ENCODE assay signal across 23 cellular contexts in genomic region chr12:69484428-69484827, GRCh38. TPM values are rescaled to one million over a fixed set of nuclear protein-coding genes. Genes with fewer than 3 reads are reported as not detected.
DNase-seq lines count a peak whose midpoint lies in the region; ATAC-seq and TF ChIP-seq lines count a peak whose summit lies in the region.
"Had no signal": no experiment of that assay in that cellular context is flagged by ENCODE, and none has a peak within 500 bp of the region (broad histone marks: within the 10 kb centered on the region; RNA-seq: fewer than 3 reads in every experiment).

No MANE protein-coding gene starts in this region.

- peaks cover 36% of the 10 kb centered on the region for H3K36me3 Mint-ChIP-seq in endodermal cell (ENCODE audit: low read depth)

- peak; percentile 55 for ATAC-seq in Right ventricle myocardium superior (ENCODE audit: poor library complexity)
- no peak for ATAC-seq in HG02884 (IDR thresholded peaks at IDR 0.05; ENCODE audit: unreplicated experiment)
- no peak for ATAC-seq in GM19463 (IDR thresholded peaks at IDR 0.05; ENCODE audit: unreplicated experiment)
- ATAC-seq: Panc1; stimulated activated naive B cell treated with anti-CD40 and anti-IgM and Interleukin-4, amounts not matched to agents 10 μg/mL and 1 μg/mL and 100 μg/mL, for 72 hours had no signal

- TF ChIP-seq CTCF in left ventricle myocardium inferior (IDR thresholded peaks at IDR 0.05; ENCODE audit: borderline replicate concordance) = no peak
- TF ChIP-seq CTCF in Loucy (conservative IDR thresholded peaks at IDR 0.05; ENCODE audit: low read length) = peak; percentile 25; the same call in 1 of the 2 replicates
- peak; percentile 57 for TF ChIP-seq CTCF in endodermal cell (conservative IDR thresholded peaks at IDR 0.05)

- H3K27ac ChIP-seq in left ventricle myocardium inferior (replicated peaks) (no peak overlapping the region), endodermal cell (ENCODE audit: low read depth, low read length) (no peak overlapping the region), trophoblast cell (ENCODE audit: low read depth, low read length) (no peak overlapping the region)
- H3K27ac ChIP-seq: HL-60, SJSA1, testis had no signal

- no peaks in the 10 kb centered on the region for H3F3A ChIP-seq in Loucy (ENCODE audit: low read depth)

- H3K9me3 ChIP-seq in left ventricle myocardium inferior (replicated peaks) (peaks cover 16% of the 10 kb centered on the region), Loucy (ENCODE audit: insufficient read depth, low read depth, low read length) (peaks cover 7% of the 10 kb centered on the region; the same call in 1 of the 2 replicates), endodermal cell (ENCODE audit: control insufficient read depth, low read length) (peaks cover 42% of the 10 kb centered on the region), trophoblast cell (ENCODE audit: insufficient read depth, low read depth, low read length) (no peaks in the 10 kb centered on the region)
- H3K9me3 ChIP-seq: BE2C, SJSA1, testis had no signal

- DNase-seq in Right ventricle myocardium superior (no peak), left ventricle myocardium inferior (no peak), endodermal cell (no peak), trophoblast cell (no peak), epidermal melanocyte (ENCODE audit: insufficient read length, low spot score) (no peak)
- DNase-seq: activated CD4-positive, alpha-beta T cell treated with anti-CD3 and anti-CD28 coated beads, Interleukin-2, amount 10 ng/mL, durations not matched to agents 24 days and 14 days; activated naive CD4-positive, alpha-beta T cell treated with anti-CD3 and anti-CD28 coated beads for 36 hours; amniotic stem cell; BE2C; HCEC 1CT; islet precursor cell; NCI-H1105; stimulated activated CD4-positive, alpha-beta T cell treated with anti-CD3 and anti-CD28 coated beads, Interleukin-12 subunit alpha, Interleukin-12 subunit beta, amount 100 ng/mL, for 4 hours; stimulated activated CD4-positive, alpha-beta T cell treated with anti-CD3 and anti-CD28 coated beads, Interleukin-4, amount 100 ng/mL, for 24 hours; stimulated activated naive B cell treated with anti-CD40 and anti-IgM and Interleukin-4, amounts not matched to agents 10 μg/mL and 1 μg/mL and 100 μg/mL, for 72 hours; testis had no signal

- H3K36me3 ChIP-seq in left ventricle myocardium inferior (peaks cover 17% of the 10 kb centered on the region), Loucy (ENCODE audit: insufficient read depth, low read length) (peaks cover 7% of the 10 kb centered on the region; the same call in 1 of the 2 replicates), endodermal cell (ENCODE audit: control insufficient read depth, insufficient read depth, low read length) (peaks cover 57% of the 10 kb centered on the region), trophoblast cell (ENCODE audit: control insufficient read depth in 1 of 2, insufficient read depth in 2 of 2, low read length in 2 of 2) (peaks cover 0 to 3% of the 10 kb centered on the region in 2 experiments)

- H3K79me2 ChIP-seq in Loucy (ENCODE audit: insufficient read depth, low read length) (peaks cover 90% of the 10 kb centered on the region), trophoblast cell (ENCODE audit: control insufficient read depth, insufficient read depth, low read length, poor library complexity) (peaks cover 3% of the 10 kb centered on the region)

- no peaks in the 10 kb centered on the region for H3K9me2 ChIP-seq in Loucy (replicated peaks; ENCODE audit: low read depth, low read length)

- peaks cover 19% of the 10 kb centered on the region for H3K4me1 Mint-ChIP-seq in endodermal cell

- no peak overlapping the region for H2AK5ac ChIP-seq in trophoblast cell (ENCODE audit: low read length)

- intact Hi-C loops in Right ventricle myocardium superior (cut with DNase I) (no loop called here), left ventricle myocardium inferior (cut with micrococcal nuclease) (no loop called here)

- peak overlapping the region; percentile 62 for H3K4ac ChIP-seq in trophoblast cell (ENCODE audit: low read depth, low read length)

- H3K18ac ChIP-seq in trophoblast cell (ENCODE audit: low read length) = no peak overlapping the region

- H4K91ac ChIP-seq in trophoblast cell (ENCODE audit: low read depth, low read length) = no peak overlapping the region

- H2AFZ ChIP-seq in Loucy (ENCODE audit: low read length) (no peak overlapping the region), trophoblast cell (ENCODE audit: insufficient read depth, low read length, poor library complexity) (no peak overlapping the region)

- no peak overlapping the region for H3K14ac ChIP-seq in trophoblast cell (ENCODE audit: low read length)

- H3K9ac ChIP-seq in Loucy (ENCODE audit: low read depth, low read length, poor library complexity, severe bottlenecking) (no peak overlapping the region), endodermal cell (ENCODE audit: extremely low read depth, low read length, poor library complexity, severe bottlenecking) (no peak overlapping the region), trophoblast cell (ENCODE audit: low read length) (no peak overlapping the region)

- H3K4me2 ChIP-seq in Loucy (ENCODE audit: low read depth, low read length, poor library complexity, severe bottlenecking) (no peak overlapping the region), trophoblast cell (ENCODE audit: low read length) (no peak overlapping the region)

- no peak overlapping the region for H3K4me3 Mint-ChIP-seq in endodermal cell
- H3K4me3 Mint-ChIP-seq: activated CD4-positive, alpha-beta T cell treated with anti-CD3 and anti-CD28 coated beads, Interleukin-2, amount 10 ng/mL, durations not matched to agents 24 days and 14 days; activated naive CD4-positive, alpha-beta T cell treated with anti-CD3 and anti-CD28 coated beads for 36 hours; stimulated activated naive B cell treated with anti-CD40 and anti-IgM and Interleukin-4, amounts not matched to agents 10 μg/mL and 1 μg/mL and 100 μg/mL, for 72 hours; T-helper 1 cell treated with Interleukin-12 subunit alpha and Interleukin-12 subunit beta and Interleukin-4 antibody, amounts not matched to agents 30 μg/mL and 1 μg/mL, for 36 hours had no signal

- no peak overlapping the region for H2BK5ac ChIP-seq in trophoblast cell (ENCODE audit: low read depth, low read length, poor library complexity)

- no peaks in the 10 kb centered on the region for H3K79me1 ChIP-seq in trophoblast cell (ENCODE audit: low read length)

- peaks cover 41% of the 10 kb centered on the region for H3K4me1 ChIP-seq in left ventricle myocardium inferior
- H3K4me1 ChIP-seq in Loucy (ENCODE audit: insufficient read depth, low read length, poor library complexity, severe bottlenecking) = peaks cover 9% of the 10 kb centered on the region
- no peaks in the 10 kb centered on the region for H3K4me1 ChIP-seq in endodermal cell (ENCODE audit: control insufficient read depth, insufficient read depth, low read length)
- H3K4me1 ChIP-seq in trophoblast cell (ENCODE audit: control insufficient read depth in 1 of 2, insufficient read depth in 2 of 2, low read length in 2 of 2) = peaks cover 0 to 2% of the 10 kb centered on the region in 2 experiments
- H3K4me1 ChIP-seq: BE2C, SJSA1, testis had no signal

- no peak overlapping the region for H3K4me3 ChIP-seq in left ventricle myocardium inferior
- no peak overlapping the region for H3K4me3 ChIP-seq in Loucy (ENCODE audit: low read length, poor library complexity, severe bottlenecking)
- H3K4me3 ChIP-seq in endodermal cell (ENCODE audit: low read length) = no peak overlapping the region
- H3K4me3 ChIP-seq in trophoblast cell (ENCODE audit: low read depth, low read length) = no peak overlapping the region
- H3K4me3 ChIP-seq: SJSA1, testis had no signal

- no peak overlapping the region for H4K12ac ChIP-seq in trophoblast cell (ENCODE audit: low read depth, low read length)

- no peaks in the 10 kb centered on the region for H3K27me3 ChIP-seq in left ventricle myocardium inferior (ENCODE audit: low read depth)
- H3K27me3 ChIP-seq in Loucy (ENCODE audit: insufficient read depth, low read length, poor library complexity, severe bottlenecking) = no peaks in the 10 kb centered on the region
- no peaks in the 10 kb centered on the region for H3K27me3 ChIP-seq in endodermal cell (ENCODE audit: control insufficient read depth, insufficient read depth, low read length, poor library complexity, severe bottlenecking)
- H3K27me3 ChIP-seq in trophoblast cell (ENCODE audit: insufficient read depth, low read length) = no peaks in the 10 kb centered on the region
- H3K27me3 ChIP-seq: BE2C, SJSA1, testis had no signal

- no peak overlapping the region for H2BK120ac ChIP-seq in trophoblast cell (ENCODE audit: insufficient read depth, low read length, poor library complexity)

- H3K27me3 Mint-ChIP-seq in endodermal cell (ENCODE audit: insufficient read depth) = no peaks in the 10 kb centered on the region
- H3K27me3 Mint-ChIP-seq: activated CD4-positive, alpha-beta T cell treated with anti-CD3 and anti-CD28 coated beads, Interleukin-2, amount 10 ng/mL, durations not matched to agents 24 days and 14 days; stimulated activated naive B cell treated with anti-CD40 and anti-IgM and Interleukin-4, amounts not matched to agents 10 μg/mL and 1 μg/mL and 100 μg/mL, for 72 hours had no signal

- peak overlapping the region; percentile 11 for H3K27ac Mint-ChIP-seq in endodermal cell
- H3K27ac Mint-ChIP-seq: activated CD4-positive, alpha-beta T cell treated with anti-CD3 and anti-CD28 coated beads, Interleukin-2, amount 10 ng/mL, durations not matched to agents 24 days and 14 days; activated naive CD4-positive, alpha-beta T cell treated with anti-CD3 and anti-CD28 coated beads for 36 hours; stimulated activated naive B cell treated with anti-CD40 and anti-IgM and Interleukin-4, amounts not matched to agents 10 μg/mL and 1 μg/mL and 100 μg/mL, for 72 hours; T-helper 1 cell treated with Interleukin-12 subunit alpha and Interleukin-12 subunit beta and Interleukin-4 antibody, amounts not matched to agents 30 μg/mL and 1 μg/mL, for 36 hours had no signal

- H4K20me1 ChIP-seq in Loucy (ENCODE audit: insufficient read depth, low read length, poor library complexity, severe bottlenecking) = peaks cover 29% of the 10 kb centered on the region

- no peak overlapping the region for H3K23ac ChIP-seq in trophoblast cell (ENCODE audit: low read length)

- peaks cover 17% of the 10 kb centered on the region for H3K9me3 Mint-ChIP-seq in endodermal cell
- H3K9me3 Mint-ChIP-seq: activated CD4-positive, alpha-beta T cell treated with anti-CD3 and anti-CD28 coated beads, Interleukin-2, amount 10 ng/mL, durations not matched to agents 24 days and 14 days had no signal

- WGBS in endodermal cell (ENCODE audit: insufficient coverage in 1 of 2, insufficient read length in 1 of 2), 2 experiments = 67 to 100% methylated on average over 1 of the region's 2 CpGs
- no CpG with 5 or more reads among the region's 2 CpGs for WGBS in trophoblast cell (ENCODE audit: extremely low coverage, insufficient coverage, insufficient read length)

- no peak overlapping the region for H2BK12ac ChIP-seq in trophoblast cell (ENCODE audit: low read length)

- H4K8ac ChIP-seq in trophoblast cell (ENCODE audit: low read depth, low read length) = peak overlapping the region; percentile 28

RNA-seq across cellular contexts. Expression of gene FRS2, which starts 14.2 kb away (rescaled TPM):
- total RNA-seq in Right ventricle myocardium superior = 18.0 TPM
- total RNA-seq in left ventricle myocardium inferior = 18.2 TPM
- 10 to 100 TPM; 63.1 to 65.8 TPM for total RNA-seq in endodermal cell
- 32.6 TPM for polyA plus RNA-seq in endodermal cell (2013, experiment 1 of 2)
- polyA plus RNA-seq in endodermal cell (2013, experiment 2 of 2) = 37.5 TPM
- 19.9 and 20.5 TPM in 2 replicates for polyA plus RNA-seq in trophoblast cell (2013)
